Comparison of ENCODE assay signal across 3 cellular contexts in the genomic region with DNA sequence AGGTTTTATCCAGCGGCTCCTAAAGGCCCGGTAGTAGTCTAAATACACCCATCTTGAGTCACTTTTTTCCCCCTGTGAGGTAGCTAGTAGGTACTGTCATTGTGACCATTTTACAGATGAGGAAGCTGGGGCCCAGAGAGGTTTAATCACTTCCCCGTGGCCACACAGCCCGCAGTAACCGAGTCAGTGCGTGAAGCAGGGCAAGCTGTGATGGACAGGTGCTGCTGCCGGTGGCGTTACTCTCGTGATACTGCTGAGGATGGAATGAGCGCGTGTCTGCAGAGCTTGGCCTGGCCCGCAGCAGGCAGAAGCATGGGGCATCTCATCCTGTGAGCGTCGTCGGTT.
TF ChIP-seq lines count a peak whose summit lies in the region.

No MANE protein-coding gene starts in this region.

TF ChIP-seq in IMR-90, 13 proteins besides CTCF, POLR2A, EP300 and RAD21:
- no peak for TF ChIP-seq MXI1 (IDR thresholded peaks at IDR 0.05; ENCODE audit: borderline replicate concordance, low read depth, low read length)
- no peak for TF ChIP-seq MAFK (IDR thresholded peaks at IDR 0.05; ENCODE audit: low read depth, low read length)
- TF ChIP-seq CEBPB (IDR thresholded peaks at IDR 0.05; ENCODE audit: low read depth, low read length): no peak
- TF ChIP-seq SMC3 (IDR thresholded peaks at IDR 0.05; ENCODE audit: low read depth, low read length): no peak
- no peak for TF ChIP-seq RCOR1 (IDR thresholded peaks at IDR 0.05; ENCODE audit: insufficient replicate concordance, low read length)
- no peak for TF ChIP-seq CHD1 (IDR thresholded peaks at IDR 0.05; ENCODE audit: low read depth, low read length)
- TF ChIP-seq FOS (IDR thresholded peaks at IDR 0.05; ENCODE audit: low read depth, low read length): no peak
- no peak for TF ChIP-seq NFE2L2 (IDR thresholded peaks at IDR 0.05; ENCODE audit: low read depth, low read length)
- TF ChIP-seq, protein P1, sequence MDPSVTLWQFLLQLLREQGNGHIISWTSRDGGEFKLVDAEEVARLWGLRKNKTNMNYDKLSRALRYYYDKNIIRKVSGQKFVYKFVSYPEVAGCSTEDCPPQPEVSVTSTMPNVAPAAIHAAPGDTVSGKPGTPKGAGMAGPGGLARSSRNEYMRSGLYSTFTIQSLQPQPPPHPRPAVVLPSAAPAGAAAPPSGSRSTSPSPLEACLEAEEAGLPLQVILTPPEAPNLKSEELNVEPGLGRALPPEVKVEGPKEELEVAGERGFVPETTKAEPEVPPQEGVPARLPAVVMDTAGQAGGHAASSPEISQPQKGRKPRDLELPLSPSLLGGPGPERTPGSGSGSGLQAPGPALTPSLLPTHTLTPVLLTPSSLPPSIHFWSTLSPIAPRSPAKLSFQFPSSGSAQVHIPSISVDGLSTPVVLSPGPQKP (IDR thresholded peaks at IDR 0.05; ENCODE audit: borderline replicate concordance, low read depth, low read length): no peak
- TF ChIP-seq, protein P2, sequence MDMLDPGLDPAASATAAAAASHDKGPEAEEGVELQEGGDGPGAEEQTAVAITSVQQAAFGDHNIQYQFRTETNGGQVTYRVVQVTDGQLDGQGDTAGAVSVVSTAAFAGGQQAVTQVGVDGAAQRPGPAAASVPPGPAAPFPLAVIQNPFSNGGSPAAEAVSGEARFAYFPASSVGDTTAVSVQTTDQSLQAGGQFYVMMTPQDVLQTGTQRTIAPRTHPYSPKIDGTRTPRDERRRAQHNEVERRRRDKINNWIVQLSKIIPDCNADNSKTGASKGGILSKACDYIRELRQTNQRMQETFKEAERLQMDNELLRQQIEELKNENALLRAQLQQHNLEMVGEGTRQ (IDR thresholded peaks at IDR 0.05; ENCODE audit: low read depth, low read length): no peak

TF ChIP-seq in H1, 55 proteins besides CTCF, POLR2A, EP300 and RAD21:
- TF ChIP-seq ZNF274 (IDR thresholded peaks at IDR 0.05; ENCODE audit: borderline replicate concordance, extremely low read depth, low read length) (no peak), HDAC2 (IDR thresholded peaks at IDR 0.05; ENCODE audit: borderline replicate concordance in 1 of 2, low read depth in 2 of 2, low read length in 2 of 2) (no peak), YY1 (IDR thresholded peaks at IDR 0.05; ENCODE audit: low read depth, low read length) (no peak)

TF ChIP-seq in neural cell, 6 proteins besides CTCF, POLR2A, EP300 and RAD21:
- no peak for TF ChIP-seq MXI1 (conservative IDR thresholded peaks at IDR 0.05; ENCODE audit: poor library complexity, severe bottlenecking)
- TF ChIP-seq EZH2 (IDR thresholded peaks at IDR 0.05; ENCODE audit: borderline replicate concordance, insufficient read depth, low read length, poor library complexity, severe bottlenecking): no peak
- no peak for TF ChIP-seq TAF1 (IDR thresholded peaks at IDR 0.05; ENCODE audit: low read depth)
- TF ChIP-seq, protein P3, sequence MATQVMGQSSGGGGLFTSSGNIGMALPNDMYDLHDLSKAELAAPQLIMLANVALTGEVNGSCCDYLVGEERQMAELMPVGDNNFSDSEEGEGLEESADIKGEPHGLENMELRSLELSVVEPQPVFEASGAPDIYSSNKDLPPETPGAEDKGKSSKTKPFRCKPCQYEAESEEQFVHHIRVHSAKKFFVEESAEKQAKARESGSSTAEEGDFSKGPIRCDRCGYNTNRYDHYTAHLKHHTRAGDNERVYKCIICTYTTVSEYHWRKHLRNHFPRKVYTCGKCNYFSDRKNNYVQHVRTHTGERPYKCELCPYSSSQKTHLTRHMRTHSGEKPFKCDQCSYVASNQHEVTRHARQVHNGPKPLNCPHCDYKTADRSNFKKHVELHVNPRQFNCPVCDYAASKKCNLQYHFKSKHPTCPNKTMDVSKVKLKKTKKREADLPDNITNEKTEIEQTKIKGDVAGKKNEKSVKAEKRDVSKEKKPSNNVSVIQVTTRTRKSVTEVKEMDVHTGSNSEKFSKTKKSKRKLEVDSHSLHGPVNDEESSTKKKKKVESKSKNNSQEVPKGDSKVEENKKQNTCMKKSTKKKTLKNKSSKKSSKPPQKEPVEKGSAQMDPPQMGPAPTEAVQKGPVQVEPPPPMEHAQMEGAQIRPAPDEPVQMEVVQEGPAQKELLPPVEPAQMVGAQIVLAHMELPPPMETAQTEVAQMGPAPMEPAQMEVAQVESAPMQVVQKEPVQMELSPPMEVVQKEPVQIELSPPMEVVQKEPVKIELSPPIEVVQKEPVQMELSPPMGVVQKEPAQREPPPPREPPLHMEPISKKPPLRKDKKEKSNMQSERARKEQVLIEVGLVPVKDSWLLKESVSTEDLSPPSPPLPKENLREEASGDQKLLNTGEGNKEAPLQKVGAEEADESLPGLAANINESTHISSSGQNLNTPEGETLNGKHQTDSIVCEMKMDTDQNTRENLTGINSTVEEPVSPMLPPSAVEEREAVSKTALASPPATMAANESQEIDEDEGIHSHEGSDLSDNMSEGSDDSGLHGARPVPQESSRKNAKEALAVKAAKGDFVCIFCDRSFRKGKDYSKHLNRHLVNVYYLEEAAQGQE (IDR thresholded peaks at IDR 0.05; ENCODE audit: borderline replicate concordance): no peak
- TF ChIP-seq SMC3 (conservative IDR thresholded peaks at IDR 0.05; ENCODE audit: poor library complexity): no peak
- no peak for TF ChIP-seq POLR2AphosphoS5 (IDR thresholded peaks at IDR 0.05)
